24 cellular contexts compared by ENCODE assay signal in genomic region chr4:144353240-144353639, GRCh38.
DNase-seq lines count a peak whose midpoint lies in the region; ATAC-seq and TF ChIP-seq lines count a peak whose summit lies in the region.
"Had no signal": no experiment of that assay in that cellular context is flagged by ENCODE, and none has a peak within 500 bp of the region (broad histone marks: within the 10 kb centered on the region; RNA-seq: fewer than 3 reads in every experiment).

No MANE protein-coding gene starts in this region.

- H3K27me3 ChIP-seq in Loucy (ENCODE audit: insufficient read depth, low read length, poor library complexity, severe bottlenecking) = no peaks in the 10 kb centered on the region
- H3K27me3 ChIP-seq in foreskin keratinocyte = peaks cover 3% of the 10 kb centered on the region
- H3K27me3 ChIP-seq: Peyer's patch had no signal

- no peaks in the 10 kb centered on the region for H4K20me1 ChIP-seq in Loucy (ENCODE audit: insufficient read depth, low read length, poor library complexity, severe bottlenecking)
- H4K20me1 ChIP-seq: BLaER1 treated with 17β-estradiol and CSF1 and Interleukin-3, amounts not matched to agents 10 nM and 100 nM had no signal

- no peak overlapping the region for H3K4me2 ChIP-seq in Loucy (ENCODE audit: low read depth, low read length, poor library complexity, severe bottlenecking)
- H3K4me2 ChIP-seq: BLaER1 treated with 17β-estradiol and CSF1 and Interleukin-3, amounts not matched to agents 10 nM and 100 nM had no signal

- no peaks in the 10 kb centered on the region for H3F3A ChIP-seq in Loucy (ENCODE audit: low read depth)

- no peaks in the 10 kb centered on the region for H3K9me2 ChIP-seq in Loucy (replicated peaks; ENCODE audit: low read depth, low read length)

- H3K36me3 ChIP-seq in Loucy (ENCODE audit: insufficient read depth, low read length) = no peaks in the 10 kb centered on the region
- H3K36me3 ChIP-seq: BLaER1 treated with 17β-estradiol and CSF1 and Interleukin-3, amounts not matched to agents 10 nM and 100 nM; Peyer's patch had no signal

- H3K27ac ChIP-seq in foreskin keratinocyte = no peak overlapping the region
- H3K27ac ChIP-seq: BLaER1 treated with 17β-estradiol and CSF1 and Interleukin-3, amounts not matched to agents 10 nM and 100 nM; Peyer's patch had no signal

- H2AFZ ChIP-seq in Loucy (ENCODE audit: low read length) = peak overlapping the region; percentile 55

- H3K4me1 ChIP-seq in Loucy (ENCODE audit: insufficient read depth, low read length, poor library complexity, severe bottlenecking) (peaks cover 21% of the 10 kb centered on the region), foreskin keratinocyte (peaks cover 13% of the 10 kb centered on the region)
- H3K4me1 ChIP-seq: Peyer's patch had no signal

- H3K9me3 ChIP-seq in Loucy (ENCODE audit: insufficient read depth, low read depth, low read length) = no peaks in the 10 kb centered on the region
- H3K9me3 ChIP-seq: BLaER1 treated with 17β-estradiol and CSF1 and Interleukin-3, amounts not matched to agents 10 nM and 100 nM; Peyer's patch had no signal

- TF ChIP-seq CTCF in Loucy (conservative IDR thresholded peaks at IDR 0.05; ENCODE audit: low read length) (0 out of 2 replicates have a peak, but pooled peaks have one; percentile 8), foreskin keratinocyte (conservative IDR thresholded peaks at IDR 0.05) (no peak)

- ATAC-seq in foreskin keratinocyte (peak; percentile 72), HG02840 (IDR thresholded peaks at IDR 0.05; ENCODE audit: low FRiP score, unreplicated experiment) (no peak)
- ATAC-seq: CD8-positive, alpha-beta T cell; GM12878; Right ventricle myocardium inferior had no signal

- no peak overlapping the region for H3K9ac ChIP-seq in Loucy (ENCODE audit: low read depth, low read length, poor library complexity, severe bottlenecking)
- H3K9ac ChIP-seq: BLaER1 treated with 17β-estradiol and CSF1 and Interleukin-3, amounts not matched to agents 10 nM and 100 nM had no signal

- no peak overlapping the region for H3K4me3 ChIP-seq in Loucy (ENCODE audit: low read length, poor library complexity, severe bottlenecking)
- H3K4me3 ChIP-seq: BLaER1 treated with 17β-estradiol and CSF1 and Interleukin-3, amounts not matched to agents 10 nM and 100 nM; GM12878; Peyer's patch had no signal

- DNase-seq in astrocyte of the hippocampus (ENCODE audit: low read depth, low spot score) (peak; percentile 5), foreskin keratinocyte (peak; percentile 36 to 52), retina (peak; percentile 43)
- DNase-seq in activated CD4-positive, alpha-beta T cell treated with anti-CD3 and anti-CD28 coated beads for 4 hours = no peak
- no peak for DNase-seq in activated naive CD4-positive, alpha-beta T cell (lab: John Stamatoyannopoulos, UW)
- DNase-seq: Calu3; CD8-positive, alpha-beta T cell; DMS53; EL; H7; HFFc6; IMR-90; MM.1S; NCI-H1092; NCI-H1436 treated with DMSO at 0.1 percent for 48 hours; NCI-H2029; NCI-H446 treated with DMSO at 0.1 percent for 48 hours; NCI-H69; Peyer's patch had no signal

- H3K79me2 ChIP-seq in Loucy (ENCODE audit: insufficient read depth, low read length) = no peaks in the 10 kb centered on the region

Comparison
In these comparisons a context has a peak if more than half of its experiments do, and no peak if none do; other contexts are left out.
1. DNase-seq: peak in astrocyte of the hippocampus (single experiment), foreskin keratinocyte (2 of 2) and retina (single experiment); none in activated CD4-positive, alpha-beta T cell treated with anti-CD3 and anti-CD28 coated beads for 4 hours (0 of 2) and activated naive CD4-positive, alpha-beta T cell (0 of 4).